Comparison of ENCODE assay signal across 17 cellular contexts in genomic region chr11:97729546-97730272, GRCh38.
DNase-seq lines count a peak whose midpoint lies in the region; ATAC-seq and TF ChIP-seq lines count a peak whose summit lies in the region.
"Had no signal": no experiment of that assay in that cellular context is flagged by ENCODE, and none has a peak within 500 bp of the region (broad histone marks: within the 10 kb centered on the region; RNA-seq: fewer than 3 reads in every experiment).

No MANE protein-coding gene starts in this region.

- H3K36me3 Mint-ChIP-seq in GM23338 (ENCODE audit: low read depth): no peaks in the 10 kb centered on the region; the same call in 2 of the 3 replicates
- H3K36me3 Mint-ChIP-seq: CD14-positive monocyte had no signal

- H3F3A ChIP-seq in GM23338 (replicated peaks; ENCODE audit: low read depth): no peaks in the 10 kb centered on the region

- H3K4me2 ChIP-seq in GM23338: no peak overlapping the region

- peaks cover 7% of the 10 kb centered on the region; the same call in 2 of the 3 replicates for H3K4me1 Mint-ChIP-seq in GM23338
- H3K4me1 Mint-ChIP-seq: CD14-positive monocyte had no signal

- no peak overlapping the region for H3K4me3 ChIP-seq in GM23338

- ATAC-seq in GM23338 (peak; percentile 49; the same call in 2 of the 3 replicates), left lobe of liver (no peak)
- ATAC-seq: Panc1 had no signal

- H3K27me3 Mint-ChIP-seq in GM23338 (ENCODE audit: insufficient read depth, low read depth, poor library complexity): no peaks in the 10 kb centered on the region

- H3K4me3 Mint-ChIP-seq in GM23338: no peak overlapping the region
- H3K4me3 Mint-ChIP-seq: CD14-positive monocyte, HFFc6 had no signal

- TF ChIP-seq CTCF in GM23338 (conservative IDR thresholded peaks at IDR 0.05; ENCODE audit: low read depth in 2 of 2): no peak

- H3K9me2 ChIP-seq in GM23338 (ENCODE audit: insufficient read depth): no peaks in the 10 kb centered on the region

- H4K20me1 ChIP-seq in GM23338 (replicated peaks; ENCODE audit: insufficient read depth): no peaks in the 10 kb centered on the region

- no peaks in the 10 kb centered on the region for H3K36me3 ChIP-seq in GM23338 (ENCODE audit: insufficient read depth)

- H3K4me1 ChIP-seq in GM23338 (ENCODE audit: insufficient read depth): peaks cover 6% of the 10 kb centered on the region; the same call in 1 of the 2 replicates

- H3K27ac ChIP-seq in GM23338 (ENCODE audit: low read depth): no peak overlapping the region

- H3K27me3 ChIP-seq in GM23338 (ENCODE audit: insufficient read depth): no peaks in the 10 kb centered on the region

- DNase-seq in GM23338 (ENCODE audit: low spot score) (peak; percentile 7), NCI-H2081 treated with DMSO at 0.1 percent for 48 hours (lab: John Stamatoyannopoulos, UW) (peak; percentile 29), amniotic epithelial cell (ENCODE audit: low read depth) (peak; percentile 77), foreskin melanocyte (peak; percentile 2), MV-4-11 (lab: John Stamatoyannopoulos, UW) (no peak), NCI-H345 treated with DMSO at 0.1 percent for 48 hours (lab: John Stamatoyannopoulos, UW; ENCODE audit: unreplicated experiment) (no peak), left lobe of liver (ENCODE audit: low spot score) (no peak)
- DNase-seq: ACHN, AML-193, DMS 273 treated with DMSO at 0.1 percent for 48 hours, GF-D8, HFFc6, NCI-H2107, NCI-H345, NCI-H82 had no signal

- H3K9me3 Mint-ChIP-seq in GM23338: no peaks in the 10 kb centered on the region; the same call in 2 of the 3 replicates

- no peak overlapping the region; the same call in 1 of the 2 replicates for H2AFZ ChIP-seq in GM23338

- H3K27ac Mint-ChIP-seq in GM23338: no peak overlapping the region
- H3K27ac Mint-ChIP-seq: CD14-positive monocyte, HFFc6 had no signal

- H3K79me2 ChIP-seq in GM23338 (replicated peaks; ENCODE audit: insufficient read depth): no peaks in the 10 kb centered on the region

TF ChIP-seq in GM23338, 12 proteins besides CTCF, POLR2A, EP300 and RAD21:
- TF ChIP-seq REST (IDR thresholded peaks at IDR 0.05; ENCODE audit: unreplicated experiment) (no peak), EZH2phosphoT487 (IDR thresholded peaks at IDR 0.05; ENCODE audit: unreplicated experiment) (no peak), ZNF462 (CRISPR knock-in tag; IDR thresholded peaks at IDR 0.05) (no peak), NANOG (IDR thresholded peaks at IDR 0.05; ENCODE audit: borderline replicate concordance) (no peak), ZNF114 (CRISPR knock-in tag; IDR thresholded peaks at IDR 0.05) (no peak), EZH2 (IDR thresholded peaks at IDR 0.05; ENCODE audit: low read depth, unreplicated experiment) (no peak), ETS1 (IDR thresholded peaks at IDR 0.05) (no peak), JUNB (IDR thresholded peaks at IDR 0.05; ENCODE audit: unreplicated experiment) (no peak), CREB1 (CRISPR knock-in tag; IDR thresholded peaks at IDR 0.05; ENCODE audit: low read depth) (no peak), ZNF331 (CRISPR knock-in tag; IDR thresholded peaks at IDR 0.05; ENCODE audit: low read depth) (no peak), STAT1 (IDR thresholded peaks at IDR 0.05; ENCODE audit: unreplicated experiment) (no peak), POLR2AphosphoS5 (IDR thresholded peaks at IDR 0.05; ENCODE audit: low read depth) (no peak)

Comparison
In these comparisons a context has a peak if more than half of its experiments do, and no peak if none do; other contexts are left out.
1. DNase-seq: peak in GM23338 (single experiment), NCI-H2081 treated with DMSO at 0.1 percent for 48 hours (single experiment), amniotic epithelial cell (single experiment) and foreskin melanocyte (single experiment); none in MV-4-11 (single experiment), NCI-H345 treated with DMSO at 0.1 percent for 48 hours (single experiment) and left lobe of liver (single experiment).